ENCODE assay signal across 8 cellular contexts in genomic region chr9:90287567-90288274, GRCh38.
DNase-seq lines count a peak whose midpoint lies in the region; ATAC-seq, FAIRE-seq and TF ChIP-seq lines count a peak whose summit lies in the region.

No MANE protein-coding gene starts in this region.

- DNase-seq in GM13976 (ENCODE audit: low spot score) (peak; percentile 66), H1 (ENCODE audit: low read depth in 1 of 2, low spot score in 2 of 2) (no peak), occipital lobe (lab: John Stamatoyannopoulos, UW) (no peak), small intestine (no peak), tibial nerve (ENCODE audit: low spot score in 2 of 2) (no peak), HK-2 (ENCODE audit: unreplicated experiment) (no peak)

- no peaks in the 10 kb centered on the region for H3K36me3 ChIP-seq in H1 (ENCODE audit: control insufficient read depth in 2 of 4, insufficient read depth in 4 of 4, low read length in 3 of 4)
- no peaks in the 10 kb centered on the region for H3K36me3 ChIP-seq in small intestine (ENCODE audit: control insufficient read depth in 2 of 2, insufficient read depth in 2 of 2, low read length in 2 of 2)
- H3K36me3 ChIP-seq in tibial nerve, result no peaks in the 10 kb centered on the region

- H3K27me3 ChIP-seq in H1 (replicated peaks in 1 of 4; ENCODE audit: control insufficient read depth in 3 of 4, extremely low read depth in 1 of 4, insufficient read depth in 3 of 4, low read length in 3 of 4) (no peaks in the 10 kb centered on the region), small intestine (ENCODE audit: control insufficient read depth in 2 of 2, insufficient read depth in 2 of 2, low read length in 2 of 2) (no peaks in the 10 kb centered on the region), tibial nerve (no peaks in the 10 kb centered on the region)

- H2BK15ac ChIP-seq in H1 (ENCODE audit: low read length), result no peak overlapping the region

- POLR2A ChIA-PET in H1 (lab: Charles Lee; ENCODE audit: partially characterized antibody), result interaction anchor here (1.2 kb wide), 1 partner anchor 10 kb away, joined by 3 read pairs; no protein-coding TSS in a partner anchor

- no peak overlapping the region for H3K4me2 ChIP-seq in H1 (ENCODE audit: insufficient read depth in 1 of 2, low read depth in 2 of 2, low read length in 2 of 2)

- H2BK12ac ChIP-seq in H1 (ENCODE audit: low read depth, low read length), result 0 out of 2 replicates have a peak overlapping the region, but pooled peaks have one; percentile 60

- no peak overlapping the region for H4K8ac ChIP-seq in H1 (ENCODE audit: extremely low read depth, insufficient read depth, low read length)

- CTCF ChIA-PET in H1 (lab: Charles Lee; ENCODE audit: partially characterized antibody), result interaction anchor here (1.0 kb wide), 1 partner anchor 378 kb away, joined by 3 read pairs; no protein-coding TSS in a partner anchor

- no peak overlapping the region for H3K23ac ChIP-seq in H1 (ENCODE audit: insufficient read length)

- no peak overlapping the region for H2BK120ac ChIP-seq in H1 (replicated peaks; ENCODE audit: low read depth, low read length)

- H4K20me1 ChIP-seq in H1 (replicated peaks in 1 of 2; ENCODE audit: control insufficient read depth in 1 of 2, insufficient read depth in 2 of 2, low read length in 2 of 2), result no peaks in the 10 kb centered on the region

- H3K14ac ChIP-seq in H1 (ENCODE audit: insufficient read length), result no peak overlapping the region

- no peak overlapping the region for H3K18ac ChIP-seq in H1 (ENCODE audit: extremely low read depth, low read length)

- TF ChIP-seq POLR2A in H1 (IDR thresholded peaks at IDR 0.05; ENCODE audit: control extremely low read depth in 1 of 2, low read depth in 2 of 2, low read length in 2 of 2), result no peak
- TF ChIP-seq POLR2A in tibial nerve (IDR thresholded peaks at IDR 0.05), result no peak

- H3K79me1 ChIP-seq in H1 (ENCODE audit: low read depth, low read length), result no peaks in the 10 kb centered on the region

- TF ChIP-seq EP300 in H1 (IDR thresholded peaks at IDR 0.05; ENCODE audit: borderline replicate concordance in 1 of 2, low read depth in 2 of 2, low read length in 2 of 2) (no peak), tibial nerve (IDR thresholded peaks at IDR 0.05) (no peak)

- no peak overlapping the region for H3K4ac ChIP-seq in H1 (replicated peaks; ENCODE audit: insufficient read length, low read depth, low read length)

- FAIRE-seq in H1 (lab: Jason Lieb, UNC) (no peak), small intestine (lab: Jason Lieb, UNC) (no peak)

- H3K9me3 ChIP-seq in H1 (ENCODE audit: insufficient read depth in 2 of 2, low read depth in 1 of 2, low read length in 1 of 2), result no peaks in the 10 kb centered on the region
- H3K9me3 ChIP-seq in small intestine (ENCODE audit: control insufficient read depth, low read depth), result no peaks in the 10 kb centered on the region
- no peaks in the 10 kb centered on the region for H3K9me3 ChIP-seq in tibial nerve

- H3K79me2 ChIP-seq in H1 (ENCODE audit: control insufficient read depth in 1 of 2, insufficient read depth in 2 of 2, low read length in 2 of 2), result no peaks in the 10 kb centered on the region

- no peak for TF ChIP-seq RAD21 in H1 (IDR thresholded peaks at IDR 0.05 in 1 of 2, conservative IDR thresholded peaks at IDR 0.05 in 1 of 2; ENCODE audit: low read depth in 2 of 2, low read length in 2 of 2)

- H3K56ac ChIP-seq in H1 (replicated peaks; ENCODE audit: insufficient read length, low read depth, low read length), result no peak overlapping the region

- no peak overlapping the region for H2BK20ac ChIP-seq in H1 (ENCODE audit: low read length)

- no peaks in the 10 kb centered on the region for H3K4me1 ChIP-seq in H1 (replicated peaks in 1 of 4; ENCODE audit: control insufficient read depth in 3 of 4, insufficient read depth in 4 of 4, low read length in 3 of 4)
- no peaks in the 10 kb centered on the region for H3K4me1 ChIP-seq in small intestine (ENCODE audit: control insufficient read depth in 2 of 2, insufficient read depth in 1 of 2, low read depth in 1 of 2, low read length in 1 of 2)
- H3K4me1 ChIP-seq in tibial nerve, result no peaks in the 10 kb centered on the region

- H2AK5ac ChIP-seq in H1 (ENCODE audit: low read depth, low read length), result no peak overlapping the region

- H4K5ac ChIP-seq in H1 (ENCODE audit: insufficient read length, low read depth, low read length), result no peak overlapping the region

- no peak overlapping the region for H3K9ac ChIP-seq in H1 (replicated peaks in 1 of 4; ENCODE audit: extremely low read depth in 1 of 4, low read depth in 3 of 4, low read length in 3 of 4)

- in situ Hi-C loops in GM13976 (cut with MboI; ENCODE audit: low sequenced_read_pairs, unreplicated experiment), result no loop called here

- TF ChIP-seq CTCF in GM13976 (IDR thresholded peaks at IDR 0.05; ENCODE audit: borderline replicate concordance, control extremely low read depth, extremely low read depth, insufficient read depth, missing control alignments), result no peak
- no peak for TF ChIP-seq CTCF in H1 (IDR thresholded peaks at IDR 0.05; ENCODE audit: control extremely low read depth in 1 of 3, insufficient read depth in 1 of 3, low read depth in 1 of 3, low read length in 3 of 3)
- no peak for TF ChIP-seq CTCF in tibial nerve (IDR thresholded peaks at IDR 0.05)

- no peak overlapping the region for H4K91ac ChIP-seq in H1 (replicated peaks; ENCODE audit: insufficient read length, low read length)

- peak; percentile 91 for ATAC-seq in GM19395 (IDR thresholded peaks at IDR 0.05; ENCODE audit: unreplicated experiment)
- ATAC-seq in HG03095 (IDR thresholded peaks at IDR 0.05; ENCODE audit: unreplicated experiment), result peak; percentile 97

- no peak overlapping the region for H3K27ac ChIP-seq in H1 (ENCODE audit: low read depth, low read length)
- H3K27ac ChIP-seq in small intestine (ENCODE audit: low read depth in 1 of 2, low read length in 1 of 2), result no peak overlapping the region
- H3K27ac ChIP-seq in tibial nerve, result no peak overlapping the region

- H3K23me2 ChIP-seq in H1 (ENCODE audit: low read depth, low read length), result no peaks in the 10 kb centered on the region

- H2BK5ac ChIP-seq in H1 (ENCODE audit: low read depth, low read length), result no peak overlapping the region

- H3K4me3 ChIP-seq in H1 (ENCODE audit: extremely low read depth in 1 of 4, insufficient read depth in 2 of 4, low read depth in 3 of 4, low read length in 4 of 4), result no peak overlapping the region
- no peak overlapping the region for H3K4me3 ChIP-seq in small intestine (ENCODE audit: low read depth in 1 of 2, low read length in 2 of 2)
- no peak overlapping the region for H3K4me3 ChIP-seq in tibial nerve

- WGBS in H1 (ENCODE audit: extremely low coverage in 1 of 2, insufficient coverage in 1 of 2, insufficient read length in 1 of 2, insufficient replicate concordance in 2 of 2, low coverage in 1 of 2, low lambda C conversion rate in 2 of 2, missing lambda C conversion rate in 1 of 2), 2 experiments, result 87% methylated on average over 9 of the region's 9 CpGs; no CpG with 5 or more reads in 1 of the 2 experiments
- 36 to 55% (median 36%) methylated on average over 9 of the region's 9 CpGs for WGBS in small intestine, 3 donors
- 56 to 69% methylated on average over 9 of the region's 9 CpGs for WGBS in tibial nerve, 2 donors

- H2AFZ ChIP-seq in H1 (ENCODE audit: low read length), result peak overlapping the region; percentile 95

TF ChIP-seq in H1, 55 proteins besides CTCF, POLR2A, EP300 and RAD21:
- no peak for TF ChIP-seq HDAC2 (IDR thresholded peaks at IDR 0.05; ENCODE audit: borderline replicate concordance in 1 of 2, low read depth in 2 of 2, low read length in 2 of 2)
- TF ChIP-seq PHF8 (conservative IDR thresholded peaks at IDR 0.05; ENCODE audit: low read depth, low read length), result no peak
- no peak for TF ChIP-seq YY1 (IDR thresholded peaks at IDR 0.05; ENCODE audit: low read depth, low read length)
- TF ChIP-seq CEBPB (IDR thresholded peaks at IDR 0.05; ENCODE audit: low read depth, low read length), result no peak
